In the genomic region with DNA sequence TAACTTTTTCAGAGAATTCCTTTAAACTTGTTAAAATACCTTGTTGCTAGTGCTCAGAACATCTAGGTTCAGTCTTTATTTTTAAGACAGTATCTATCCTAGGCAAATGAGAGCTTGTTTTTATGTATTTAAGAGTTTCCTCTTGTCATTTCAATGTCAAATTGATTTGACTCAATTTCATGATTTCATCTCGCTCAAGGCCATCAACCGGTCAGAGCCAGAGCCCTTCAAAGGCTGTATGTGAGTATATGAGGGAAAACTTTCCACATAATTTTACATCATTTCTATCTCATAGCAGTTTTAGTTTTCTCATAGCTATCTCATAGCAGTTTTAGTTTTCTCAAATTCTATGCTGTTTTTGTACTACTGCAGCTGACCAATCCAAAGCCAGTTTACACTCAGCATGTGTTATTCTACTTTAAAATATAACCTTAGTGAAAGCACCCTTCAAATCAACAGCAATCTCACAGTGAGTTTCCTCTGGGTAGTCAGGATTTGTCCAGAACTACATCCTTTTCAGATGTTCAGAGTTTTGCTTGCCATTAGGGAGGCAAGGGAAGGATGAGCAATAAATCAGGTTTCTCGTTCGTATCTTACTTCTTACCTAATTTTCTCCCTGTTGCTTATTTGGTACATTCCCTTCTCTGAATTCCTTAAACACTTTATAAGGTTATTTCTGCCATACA, we compare ENCODE assay signal across 2 cellular contexts.
TF ChIP-seq lines count a peak whose summit lies in the region.

No MANE protein-coding gene starts in this region.

TF ChIP-seq in HEK293T, 16 proteins besides CTCF, POLR2A, EP300 and RAD21:
- TF ChIP-seq CTBP1 (IDR thresholded peaks at IDR 0.05; ENCODE audit: borderline replicate concordance) (no peak), FOXK2 (IDR thresholded peaks at IDR 0.05) (0 out of 2 replicates have a peak, but pooled peaks have one; percentile 29), LEF1 (IDR thresholded peaks at IDR 0.05; ENCODE audit: borderline replicate concordance) (no peak)

TF ChIP-seq in K562, 482 proteins besides CTCF, POLR2A, EP300 and RAD21:
- TF ChIP-seq ZNF511 (CRISPR knock-in tag; IDR thresholded peaks at IDR 0.05) (no peak), DEAF1 (CRISPR knock-in tag; IDR thresholded peaks at IDR 0.05) (0 out of 2 replicates have a peak, but pooled peaks have one; percentile 9), RBM25 (IDR thresholded peaks at IDR 0.05; ENCODE audit: low read depth, low read length, severe bottlenecking) (no peak), EWSR1 (IDR thresholded peaks at IDR 0.05; ENCODE audit: borderline replicate concordance, low read depth, partially characterized antibody) (peak; percentile 33), KHSRP (IDR thresholded peaks at IDR 0.05) (peak; percentile 22; the same call in 1 of the 2 replicates), ZNF253 (CRISPR knock-in tag; conservative IDR thresholded peaks at IDR 0.05) (0 out of 2 replicates have a peak, but pooled peaks have one; percentile 15), RBM22 (IDR thresholded peaks at IDR 0.05; ENCODE audit: low read depth, low read length, poor library complexity, severe bottlenecking) (peak; percentile 5), SIN3A (IDR thresholded peaks at IDR 0.05; ENCODE audit: borderline replicate concordance in 2 of 2, control insufficient read depth in 1 of 2, low read depth in 2 of 2, low read length in 2 of 2) (peak in 1 of 2 experiments; percentile 61; a peak in 1 of 4 replicates), NCOR1 (IDR thresholded peaks at IDR 0.05) (peak; percentile 26; the same call in 1 of the 2 replicates), MXI1 (IDR thresholded peaks at IDR 0.05; ENCODE audit: low read depth, low read length) (0 out of 2 replicates have a peak, but pooled peaks have one; percentile 24), SUPT5H (IDR thresholded peaks at IDR 0.05) (peak; percentile 31; the same call in 1 of the 2 replicates), MITF (IDR thresholded peaks at IDR 0.05) (no peak), PML (IDR thresholded peaks at IDR 0.05; ENCODE audit: low read length) (peak; percentile 62; the same call in 1 of the 2 replicates), ZNF551 (CRISPR knock-in tag; IDR thresholded peaks at IDR 0.05) (peak; percentile 64; the same call in 1 of the 2 replicates)
- TF ChIP-seq, protein P1, sequence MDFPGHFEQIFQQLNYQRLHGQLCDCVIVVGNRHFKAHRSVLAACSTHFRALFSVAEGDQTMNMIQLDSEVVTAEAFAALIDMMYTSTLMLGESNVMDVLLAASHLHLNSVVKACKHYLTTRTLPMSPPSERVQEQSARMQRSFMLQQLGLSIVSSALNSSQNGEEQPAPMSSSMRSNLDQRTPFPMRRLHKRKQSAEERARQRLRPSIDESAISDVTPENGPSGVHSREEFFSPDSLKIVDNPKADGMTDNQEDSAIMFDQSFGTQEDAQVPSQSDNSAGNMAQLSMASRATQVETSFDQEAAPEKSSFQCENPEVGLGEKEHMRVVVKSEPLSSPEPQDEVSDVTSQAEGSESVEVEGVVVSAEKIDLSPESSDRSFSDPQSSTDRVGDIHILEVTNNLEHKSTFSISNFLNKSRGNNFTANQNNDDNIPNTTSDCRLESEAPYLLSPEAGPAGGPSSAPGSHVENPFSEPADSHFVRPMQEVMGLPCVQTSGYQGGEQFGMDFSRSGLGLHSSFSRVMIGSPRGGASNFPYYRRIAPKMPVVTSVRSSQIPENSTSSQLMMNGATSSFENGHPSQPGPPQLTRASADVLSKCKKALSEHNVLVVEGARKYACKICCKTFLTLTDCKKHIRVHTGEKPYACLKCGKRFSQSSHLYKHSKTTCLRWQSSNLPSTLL (IDR thresholded peaks at IDR 0.05): no peak
